Comparison of ENCODE assay signal across 26 cellular contexts in genomic region chr4:126898815-126899214, GRCh38.
DNase-seq lines count a peak whose midpoint lies in the region; ATAC-seq and TF ChIP-seq lines count a peak whose summit lies in the region.
"Had no signal": no experiment of that assay in that cellular context is flagged by ENCODE, and none has a peak within 500 bp of the region (broad histone marks: within the 10 kb centered on the region; RNA-seq: fewer than 3 reads in every experiment).

No MANE protein-coding gene starts in this region.

- in situ Hi-C loops in mammary epithelial cell (cut with MboI; ENCODE audit: low sequenced_read_pairs in 2 of 2), result no loop called here

- TF ChIP-seq POLR2A in esophagus muscularis mucosa (IDR thresholded peaks at IDR 0.05; ENCODE audit: low read depth), result no peak

- no peak overlapping the region for H2AFZ ChIP-seq in mammary epithelial cell (ENCODE audit: low read depth, low read length)

- H3K27ac Mint-ChIP-seq in MCF 10A (ENCODE audit: low read depth, unreplicated experiment), result peak overlapping the region; percentile 29
- peak overlapping the region; percentile 12 for H3K27ac Mint-ChIP-seq in nephron progenitor cell
- H3K27ac Mint-ChIP-seq: activated CD8-positive, alpha-beta memory T cell treated with anti-CD3 and anti-CD28 coated beads, Interleukin-2, amount 10 ng/mL, durations not matched to agents 7 days and 5 days; activated naive CD8-positive, alpha-beta T cell treated with anti-CD3 and anti-CD28 coated beads, Interleukin-2, amount 50 U/mL, for 24 hours had no signal

- DNase-seq in MCF 10A (ENCODE audit: unreplicated experiment) (no peak), mammary epithelial cell (no peak), esophagus muscularis mucosa (ENCODE audit: extremely low spot score) (no peak), nephron progenitor cell (no peak), aorta (no peak), ureter (ENCODE audit: low spot score) (no peak)
- no peak for DNase-seq in activated effector memory CD4-positive, alpha-beta T cell treated with anti-CD3 and anti-CD28 coated beads, Interleukin-2, amount 50 U/mL, for 16 hours
- DNase-seq: activated CD4-positive, alpha-beta T cell treated with anti-CD3 and anti-CD28 coated beads, Interleukin-2, amount 50 U/mL, for 4 hours; activated CD8-positive, alpha-beta memory T cell treated with anti-CD3 and anti-CD28 coated beads, Interleukin-2, amount 10 ng/mL, durations not matched to agents 7 days and 5 days; activated naive CD4-positive, alpha-beta T cell; activated naive CD8-positive, alpha-beta T cell treated with anti-CD3 and anti-CD28 coated beads, Interleukin-2, amount 50 U/mL, for 24 hours; activated T-cell treated with anti-CD3 and anti-CD28 coated beads, Interleukin-2, amount 50 U/mL, for 48 hours; COR-L47; dorsolateral prefrontal cortex; Kasumi-1; NCI-H1436; NCI-H774; pancreas; stimulated activated CD4-positive, alpha-beta T cell treated with anti-CD3 and anti-CD28 coated beads, Interleukin-2, amount 100 ng/mL, for 48 hours; trophoblast cell had no signal

- BruUV-seq in MCF 10A (replicated peaks; lab: Mats Ljungman, UMichigan), result no TSS peak
- BruUV-seq in mammary epithelial cell (replicated peaks; lab: Mats Ljungman, UMichigan), result no TSS peak

- H3K4me2 ChIP-seq in mammary epithelial cell (ENCODE audit: insufficient read depth, low read depth, low read length), result no peak overlapping the region

- H3K4me1 Mint-ChIP-seq in MCF 10A (ENCODE audit: insufficient read depth, unreplicated experiment) (peaks cover 9% of the 10 kb centered on the region), nephron progenitor cell (no peaks in the 10 kb centered on the region)
- H3K4me1 Mint-ChIP-seq: activated CD8-positive, alpha-beta memory T cell treated with anti-CD3 and anti-CD28 coated beads, Interleukin-2, amount 10 ng/mL, durations not matched to agents 7 days and 5 days; activated naive CD8-positive, alpha-beta T cell treated with anti-CD3 and anti-CD28 coated beads, Interleukin-2, amount 50 U/mL, for 24 hours had no signal

- H3K4me3 Mint-ChIP-seq in MCF 10A (ENCODE audit: unreplicated experiment) (no peak overlapping the region), nephron progenitor cell (no peak overlapping the region)
- H3K4me3 Mint-ChIP-seq: activated CD8-positive, alpha-beta memory T cell treated with anti-CD3 and anti-CD28 coated beads, Interleukin-2, amount 10 ng/mL, durations not matched to agents 7 days and 5 days; activated naive CD8-positive, alpha-beta T cell treated with anti-CD3 and anti-CD28 coated beads, Interleukin-2, amount 50 U/mL, for 24 hours had no signal

- H3K4me3 ChIP-seq in mammary epithelial cell (replicated peaks in 1 of 3; ENCODE audit: insufficient read depth in 1 of 3, low read depth in 2 of 3, low read length in 3 of 3), result no peak overlapping the region
- H3K4me3 ChIP-seq in esophagus muscularis mucosa, result no peak overlapping the region
- H3K4me3 ChIP-seq in aorta (ENCODE audit: low read length in 2 of 2), result no peak overlapping the region
- H3K4me3 ChIP-seq: body of pancreas, dorsolateral prefrontal cortex, HAP-1, pancreas had no signal

- H3K4me1 ChIP-seq in mammary epithelial cell (ENCODE audit: insufficient read depth, low read length) (peaks cover 6% of the 10 kb centered on the region), esophagus muscularis mucosa (peaks cover 8 to 27% (median 17%) of the 10 kb centered on the region in 4 donors), aorta (ENCODE audit: control insufficient read depth in 1 of 2, insufficient read depth in 2 of 2, low read length in 2 of 2) (peaks cover 0 to 1% of the 10 kb centered on the region in 2 donors)
- H3K4me1 ChIP-seq: body of pancreas, HAP-1, pancreas had no signal

- WGBS in mammary epithelial cell (ENCODE audit: low coverage, missing lambda C conversion rate), result 75% methylated on average over 1 of the region's 1 CpG
- 88% methylated on average over 1 of the region's 1 CpG for WGBS in esophagus muscularis mucosa
- WGBS in aorta, 2 donors, result 38 to 39% methylated on average over 1 of the region's 1 CpG

- POLR2A ChIA-PET in MCF 10A (lab: Yijun Ruan, JAX), result no interaction called here

- peaks cover 20% of the 10 kb centered on the region for H3K9me3 Mint-ChIP-seq in MCF 10A (ENCODE audit: unreplicated experiment)
- peaks cover 32% of the 10 kb centered on the region for H3K9me3 Mint-ChIP-seq in nephron progenitor cell

- H3K9me3 ChIP-seq in mammary epithelial cell (replicated peaks; ENCODE audit: insufficient read depth, low read length), result peaks cover 10% of the 10 kb centered on the region
- no peaks in the 10 kb centered on the region for H3K9me3 ChIP-seq in esophagus muscularis mucosa
- H3K9me3 ChIP-seq in aorta (ENCODE audit: control insufficient read depth, low read length), result no peaks in the 10 kb centered on the region
- H3K9me3 ChIP-seq: pancreas had no signal

- no peak for TF ChIP-seq EP300 in esophagus muscularis mucosa (IDR thresholded peaks at IDR 0.05)

- CTCF ChIA-PET in MCF 10A (lab: Yijun Ruan, JAX) (no interaction called here), mammary epithelial cell (lab: Charles Lee; ENCODE audit: low non-redundant PET) (no interaction called here)

- H4K20me1 ChIP-seq in mammary epithelial cell (ENCODE audit: insufficient read depth, low read length), result no peaks in the 10 kb centered on the region

- TF ChIP-seq CTCF in MCF 10A (IDR thresholded peaks at IDR 0.05; ENCODE audit: unreplicated experiment), result no peak
- TF ChIP-seq CTCF in mammary epithelial cell (conservative IDR thresholded peaks at IDR 0.05 in 1 of 2, IDR thresholded peaks at IDR 0.05 in 1 of 2; ENCODE audit: extremely low read depth in 1 of 2, insufficient read depth in 1 of 2, low read depth in 1 of 2, low read length in 2 of 2), result no peak
- no peak for TF ChIP-seq CTCF in esophagus muscularis mucosa (IDR thresholded peaks at IDR 0.05)
- TF ChIP-seq CTCF in nephron progenitor cell (IDR thresholded peaks at IDR 0.05), result no peak

- H3K36me3 Mint-ChIP-seq in MCF 10A (ENCODE audit: insufficient read depth, unreplicated experiment), result no peaks in the 10 kb centered on the region
- peaks cover 4% of the 10 kb centered on the region for H3K36me3 Mint-ChIP-seq in nephron progenitor cell (ENCODE audit: low read depth)
- H3K36me3 Mint-ChIP-seq: activated CD8-positive, alpha-beta memory T cell treated with anti-CD3 and anti-CD28 coated beads, Interleukin-2, amount 10 ng/mL, durations not matched to agents 7 days and 5 days had no signal

- dilution Hi-C loops in mammary epithelial cell (cut with HindIII; ENCODE audit: low sequenced_read_pairs), result no loop called here

- H3K79me2 ChIP-seq in mammary epithelial cell (ENCODE audit: insufficient read depth, low read length), result no peaks in the 10 kb centered on the region

- H3K27me3 Mint-ChIP-seq in MCF 10A (ENCODE audit: insufficient read depth, unreplicated experiment) (no peaks in the 10 kb centered on the region), nephron progenitor cell (ENCODE audit: low read depth, poor library complexity) (no peaks in the 10 kb centered on the region)
- H3K27me3 Mint-ChIP-seq: activated CD8-positive, alpha-beta memory T cell treated with anti-CD3 and anti-CD28 coated beads, Interleukin-2, amount 10 ng/mL, durations not matched to agents 7 days and 5 days; activated naive CD8-positive, alpha-beta T cell treated with anti-CD3 and anti-CD28 coated beads, Interleukin-2, amount 50 U/mL, for 24 hours had no signal

- H3K27me3 ChIP-seq in mammary epithelial cell (ENCODE audit: insufficient read depth, low read length) (no peaks in the 10 kb centered on the region), esophagus muscularis mucosa (no peaks in the 10 kb centered on the region), aorta (ENCODE audit: control insufficient read depth in 1 of 2, insufficient read depth in 2 of 2, low read length in 1 of 2) (no peaks in the 10 kb centered on the region)
- H3K27me3 ChIP-seq: body of pancreas, dorsolateral prefrontal cortex, pancreas had no signal

- no peak overlapping the region for H3K9ac ChIP-seq in mammary epithelial cell (ENCODE audit: insufficient read depth, low read length)

- peak; percentile 16 for ATAC-seq in aorta (ENCODE audit: low FRiP score)
- ATAC-seq in HG03342 (IDR thresholded peaks at IDR 0.05; ENCODE audit: unreplicated experiment), result no peak
- ATAC-seq: activated CD8-positive, alpha-beta memory T cell treated with anti-CD3 and anti-CD28 coated beads, Interleukin-2, amount 10 ng/mL, durations not matched to agents 7 days and 5 days; activated naive CD8-positive, alpha-beta T cell treated with anti-CD3 and anti-CD28 coated beads, Interleukin-2, amount 50 U/mL, for 24 hours; body of pancreas; HepG2 had no signal

- intact Hi-C loops in MCF 10A (cut with micrococcal nuclease) (no loop called here), mammary epithelial cell (cut with micrococcal nuclease) (no loop called here), esophagus muscularis mucosa (cut with DNase I) (no loop called here), aorta (cut with DNase I) (no loop called here)

- H3K27ac ChIP-seq in mammary epithelial cell (ENCODE audit: insufficient read depth, low read depth, low read length) (no peak overlapping the region), esophagus muscularis mucosa (replicated peaks in 1 of 4) (peak overlapping the region; percentile 56 to 78 (median 72)), aorta (ENCODE audit: low read depth in 1 of 2, low read length in 2 of 2) (peak overlapping the region; percentile 22 to 76)
- H3K27ac ChIP-seq: 22Rv1, body of pancreas, C4-2B, dorsolateral prefrontal cortex, pancreas had no signal

- H3K36me3 ChIP-seq in mammary epithelial cell (ENCODE audit: insufficient read depth, low read length) (no peaks in the 10 kb centered on the region), esophagus muscularis mucosa (no peaks in the 10 kb centered on the region), aorta (ENCODE audit: control insufficient read depth in 1 of 2, insufficient read depth in 2 of 2, low read length in 1 of 2) (no peaks in the 10 kb centered on the region)
- H3K36me3 ChIP-seq: HAP-1, pancreas had no signal
